ENCODE assay signal across 26 cellular contexts in the genomic region with DNA sequence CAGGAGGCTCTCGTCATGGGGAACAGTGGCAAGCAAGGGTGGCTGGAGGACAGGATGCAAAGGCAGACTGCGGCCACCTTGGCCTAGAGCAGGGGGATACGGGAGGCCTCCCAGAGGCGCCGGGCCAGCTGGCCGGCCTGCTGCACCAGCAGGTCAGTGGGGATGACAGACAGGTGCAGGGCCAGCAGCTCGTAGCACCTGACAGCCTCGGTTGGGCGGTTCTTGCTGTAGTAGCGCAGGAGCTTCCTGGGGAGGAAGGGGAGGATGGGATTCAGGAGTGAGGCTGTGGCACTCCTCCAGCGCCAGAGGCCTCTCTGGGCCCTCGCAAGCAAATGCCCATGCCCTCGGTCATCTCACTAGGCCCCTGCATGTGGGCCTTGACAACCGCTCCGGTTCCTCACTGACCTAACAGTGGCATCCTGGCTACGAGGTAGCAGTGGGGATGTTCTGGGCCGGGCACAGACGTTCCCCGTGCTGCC.
"Had no signal": no experiment of that assay in that cellular context is flagged by ENCODE, and none has a peak within 500 bp of the region (broad histone marks: within the 10 kb centered on the region; RNA-seq: fewer than 3 reads in every experiment).

No MANE protein-coding gene starts in this region.

- H3K9ac ChIP-seq: parathyroid adenoma had no signal

- H2AFZ ChIP-seq: parathyroid adenoma had no signal

- DNase-seq: activated CD4-positive, alpha-beta T cell treated with anti-CD3 and anti-CD28 coated beads for 36 hours; activated CD4-positive, CD25-positive, alpha-beta regulatory T cell; activated CD8-positive, alpha-beta memory T cell treated with anti-CD3 and anti-CD28 coated beads, Interleukin-2, amount 10 ng/mL, durations not matched to agents 7 days and 5 days; activated CD8-positive, alpha-beta T cell treated with anti-CD3 and anti-CD28 coated beads, Interleukin-2, amount 10 ng/mL, durations not matched to agents 7 days and 5 days; activated naive CD4-positive, alpha-beta T cell; activated T-cell treated with anti-CD3 and anti-CD28 coated beads, Interleukin-2, amount 50 U/mL, for 48 hours; body of pancreas; esophagus squamous epithelium; glutamatergic neuron; left ventricle myocardium superior; nephron progenitor cell; nucleus accumbens; spleen; stimulated activated naive CD8-positive, alpha-beta T cell treated with anti-CD3 and anti-CD28 coated beads, Interleukin-15, Interleukin-2, amounts not matched to agents 100 U/mL and 50 U/mL, for 24 hours; testis; transverse colon; uterus had no signal

- H3K4me3 ChIP-seq: adrenal gland, body of pancreas, cardiac muscle cell, esophagus squamous epithelium, right atrium auricular region, spleen, testis, transverse colon, uterus had no signal

- ATAC-seq: activated CD4-positive, alpha-beta T cell treated with anti-CD3 and anti-CD28 coated beads for 36 hours; activated CD8-positive, alpha-beta memory T cell treated with anti-CD3 and anti-CD28 coated beads, Interleukin-2, amount 10 ng/mL, durations not matched to agents 7 days and 5 days; activated CD8-positive, alpha-beta T cell treated with anti-CD3 and anti-CD28 coated beads, Interleukin-2, amount 10 ng/mL, durations not matched to agents 7 days and 5 days; activated naive CD4-positive, alpha-beta T cell treated with anti-CD3 and anti-CD28 coated beads, Interleukin-2, amount 50 U/mL, for 72 hours; body of pancreas; left ventricle myocardium superior; stimulated activated naive CD8-positive, alpha-beta T cell treated with anti-CD3 and anti-CD28 coated beads, Interleukin-15, Interleukin-2, amounts not matched to agents 100 U/mL and 50 U/mL, for 24 hours had no signal

- H3K79me2 ChIP-seq: parathyroid adenoma had no signal

- H3K27me3 ChIP-seq: adrenal gland, body of pancreas, cardiac muscle cell, esophagus squamous epithelium, right atrium auricular region, spleen, testis, transverse colon, uterus had no signal

- H3K27ac ChIP-seq: adrenal gland, body of pancreas, cardiac muscle cell, epithelial cell of prostate, esophagus squamous epithelium, parathyroid adenoma, right atrium auricular region, spleen, testis, transverse colon, uterus had no signal

- H3K9me3 ChIP-seq: adrenal gland, body of pancreas, esophagus squamous epithelium, right atrium auricular region, spleen, testis, transverse colon, uterus had no signal

- FAIRE-seq: endometrium, frontal cortex, islet of Langerhans had no signal

- H3K36me3 ChIP-seq: cardiac muscle cell, uterus had no signal
